ENCODE assay signal across 9 cellular contexts in genomic region chr7:30232366-30232765, GRCh38.
"Had no signal": no experiment of that assay in that cellular context is flagged by ENCODE, and none has a peak within 500 bp of the region (broad histone marks: within the 10 kb centered on the region; RNA-seq: fewer than 3 reads in every experiment).

No MANE protein-coding gene starts in this region.

- H3K27ac ChIP-seq: GM23248, HL-60, KMS-11 had no signal

- H3K4me3 ChIP-seq: GM23248 had no signal

- ATAC-seq: HepG2 had no signal

- DNase-seq: GM23248, GOT3, H7, HCEC 1CT, Karpas-422, KBM-7 had no signal
